17 cellular contexts compared by ENCODE assay signal in genomic region chr12:57047981-57048380, GRCh38. TPM values are rescaled to one million over a fixed set of nuclear protein-coding genes. Genes with fewer than 3 reads are reported as not detected.
DNase-seq lines count a peak whose midpoint lies in the region; ATAC-seq, FAIRE-seq and TF ChIP-seq lines count a peak whose summit lies in the region.
"Had no signal": no experiment of that assay in that cellular context is flagged by ENCODE, and none has a peak within 500 bp of the region (broad histone marks: within the 10 kb centered on the region; RNA-seq: fewer than 3 reads in every experiment).

No MANE protein-coding gene starts in this region.

- H3K27ac Mint-ChIP-seq in activated CD4-positive, alpha-beta memory T cell treated with anti-CD3 and anti-CD28 coated beads, Interleukin-2, amount 10 ng/mL, durations not matched to agents 7 days and 5 days: peak overlapping the region; percentile 59
- no peak overlapping the region for H3K27ac Mint-ChIP-seq in activated CD4-positive, alpha-beta memory T cell treated with anti-CD3 and anti-CD28 coated beads for 36 hours

- no peaks in the 10 kb centered on the region for H3K9me3 Mint-ChIP-seq in activated CD4-positive, alpha-beta memory T cell treated with anti-CD3 and anti-CD28 coated beads, Interleukin-2, amount 10 ng/mL, durations not matched to agents 7 days and 5 days
- no peaks in the 10 kb centered on the region for H3K9me3 Mint-ChIP-seq in activated CD4-positive, alpha-beta memory T cell treated with anti-CD3 and anti-CD28 coated beads for 36 hours

- FAIRE-seq in HTR-8/SVneo (lab: Jason Lieb, UNC): peak; percentile 38

- peaks cover 28% of the 10 kb centered on the region for H3K4me1 Mint-ChIP-seq in activated CD4-positive, alpha-beta memory T cell treated with anti-CD3 and anti-CD28 coated beads, Interleukin-2, amount 10 ng/mL, durations not matched to agents 7 days and 5 days
- H3K4me1 Mint-ChIP-seq in activated CD4-positive, alpha-beta memory T cell treated with anti-CD3 and anti-CD28 coated beads for 36 hours (ENCODE audit: low read depth): peaks cover 21% of the 10 kb centered on the region

- POLR2A ChIA-PET in activated CD4-positive, alpha-beta memory T cell treated with anti-CD3 and anti-CD28 coated beads, Interleukin-2, amount 10 ng/mL, durations not matched to agents 7 days and 5 days (lab: Charles Lee): interaction anchor here (0.8 to 2.3 kb wide), 8 partner anchors 9 to 322 kb away, joined by 3 to 8 read pairs (median 4); partner anchors contain the start of genes NACA and TAC3
- POLR2A ChIA-PET in activated CD4-positive, alpha-beta memory T cell treated with anti-CD3 and anti-CD28 coated beads for 36 hours (lab: Charles Lee): interaction anchor here (1.1 to 1.4 kb wide), 2 partner anchors 49 to 64 kb away, joined by 3 to 4 read pairs; partner anchors contain the start of gene STAT6

- peaks cover 4% of the 10 kb centered on the region for H3K36me3 Mint-ChIP-seq in activated CD4-positive, alpha-beta memory T cell treated with anti-CD3 and anti-CD28 coated beads, Interleukin-2, amount 10 ng/mL, durations not matched to agents 7 days and 5 days (ENCODE audit: low read depth)
- H3K36me3 Mint-ChIP-seq in activated CD4-positive, alpha-beta memory T cell treated with anti-CD3 and anti-CD28 coated beads for 36 hours: no peaks in the 10 kb centered on the region

- H3K9me3 ChIP-seq in colonic mucosa: no peaks in the 10 kb centered on the region
- H3K9me3 ChIP-seq: body of pancreas, ovary, SJCRH30, suprapubic skin had no signal

- no peak for TF ChIP-seq CTCF in colonic mucosa (IDR thresholded peaks at IDR 0.05)

- H3K9ac ChIP-seq in colonic mucosa (ENCODE audit: low read depth in 2 of 2, low read length in 2 of 2) (peak overlapping the region in 1 of 2 donors; percentile 81), rectal smooth muscle tissue (ENCODE audit: low read length) (no peak overlapping the region)

- H3K27me3 ChIP-seq in colonic mucosa (no peaks in the 10 kb centered on the region), rectal smooth muscle tissue (ENCODE audit: control insufficient read depth, insufficient read depth, low read length) (no peaks in the 10 kb centered on the region)
- H3K27me3 ChIP-seq: body of pancreas, ovary had no signal

- H3K4me1 ChIP-seq in colonic mucosa (peaks cover 3% of the 10 kb centered on the region), rectal smooth muscle tissue (ENCODE audit: control insufficient read depth, insufficient read depth, low read length) (no peaks in the 10 kb centered on the region)
- H3K4me1 ChIP-seq: body of pancreas, suprapubic skin had no signal

- H3K27me3 Mint-ChIP-seq in activated CD4-positive, alpha-beta memory T cell treated with anti-CD3 and anti-CD28 coated beads, Interleukin-2, amount 10 ng/mL, durations not matched to agents 7 days and 5 days: peaks cover 23% of the 10 kb centered on the region
- H3K27me3 Mint-ChIP-seq in activated CD4-positive, alpha-beta memory T cell treated with anti-CD3 and anti-CD28 coated beads for 36 hours: no peaks in the 10 kb centered on the region

- intact Hi-C loops in activated CD4-positive, alpha-beta memory T cell treated with anti-CD3 and anti-CD28 coated beads for 36 hours (cut with micrococcal nuclease): loop anchor here (1.0 to 2.0 kb wide), 2 partner anchors 17 to 40 kb away; no protein-coding TSS in a partner anchor
- intact Hi-C loops in colonic mucosa (cut with DNase I): no loop called here

- CTCF ChIA-PET in activated CD4-positive, alpha-beta memory T cell treated with anti-CD3 and anti-CD28 coated beads, Interleukin-2, amount 10 ng/mL, durations not matched to agents 7 days and 5 days (lab: Charles Lee): interaction anchor here (0.7 to 2.2 kb wide), 7 partner anchors 12 to 414 kb away, joined by 3 to 15 read pairs (median 3); partner anchors contain the start of gene STAT6
- CTCF ChIA-PET in activated CD4-positive, alpha-beta memory T cell treated with anti-CD3 and anti-CD28 coated beads for 36 hours (lab: Charles Lee): interaction anchor here (0.8 to 5.7 kb wide), 10 partner anchors 13 to 64 kb away, joined by 3 to 42 read pairs (median 5); partner anchors contain the start of gene STAT6

- H3K27ac ChIP-seq in colonic mucosa (no peak overlapping the region), rectal smooth muscle tissue (ENCODE audit: low read depth, low read length) (no peak overlapping the region)
- H3K27ac ChIP-seq: ovary, SJCRH30, suprapubic skin, VCaP had no signal

- H3K36me3 ChIP-seq in colonic mucosa (no peaks in the 10 kb centered on the region), rectal smooth muscle tissue (ENCODE audit: control insufficient read depth, insufficient read depth, low read length) (no peaks in the 10 kb centered on the region)
- H3K36me3 ChIP-seq: ovary, SJCRH30, suprapubic skin had no signal

- no peak for DNase-seq in activated CD4-positive, alpha-beta memory T cell treated with anti-CD3 and anti-CD28 coated beads, Interleukin-2, amount 10 ng/mL, durations not matched to agents 7 days and 5 days
- DNase-seq in activated CD4-positive, alpha-beta memory T cell treated with anti-CD3 and anti-CD28 coated beads for 36 hours: no peak
- peak; percentile 71 for DNase-seq in HTR-8/SVneo (ENCODE audit: insufficient read length, low spot score)
- no peak for DNase-seq in colonic mucosa
- no peak for DNase-seq in NCI-H2029 treated with DMSO at 0.1 percent for 48 hours (lab: John Stamatoyannopoulos, UW)
- DNase-seq in retina: no peak
- DNase-seq: ACHN; effector CD4-positive, alpha-beta T cell; mesenchymal stem cell; NCI-H1092; ovary had no signal

- ATAC-seq in GM18502 (IDR thresholded peaks at IDR 0.05; ENCODE audit: poor library complexity, unreplicated experiment): no peak
- ATAC-seq: body of pancreas had no signal

- H3K4me3 Mint-ChIP-seq in activated CD4-positive, alpha-beta memory T cell treated with anti-CD3 and anti-CD28 coated beads, Interleukin-2, amount 10 ng/mL, durations not matched to agents 7 days and 5 days: no peak overlapping the region
- no peak overlapping the region for H3K4me3 Mint-ChIP-seq in activated CD4-positive, alpha-beta memory T cell treated with anti-CD3 and anti-CD28 coated beads for 36 hours

- H3K4me3 ChIP-seq in colonic mucosa (peak overlapping the region; percentile 36), rectal smooth muscle tissue (ENCODE audit: low read length) (peak overlapping the region; percentile 56)
- H3K4me3 ChIP-seq: body of pancreas, ovary, SJCRH30, suprapubic skin had no signal

RNA-seq across cellular contexts. Expression of gene MYO1A, which starts 1.9 kb away (rescaled TPM):
- under 1 TPM; 0.28 to 0.65 TPM for total RNA-seq in activated CD4-positive, alpha-beta memory T cell treated with anti-CD3 and anti-CD28 coated beads, Interleukin-2, amount 10 ng/mL, durations not matched to agents 7 days and 5 days
- total RNA-seq in activated CD4-positive, alpha-beta memory T cell treated with anti-CD3 and anti-CD28 coated beads for 36 hours: under 1 TPM; 0.61 to 0.97 TPM
- total RNA-seq in colonic mucosa: 100 to 1,000 TPM; 261 to 273 TPM

RNA-seq across cellular contexts. Expression of gene NEMP1, which starts 30.6 kb away (rescaled TPM):
- 10 to 100 TPM; 51.7 to 59.2 TPM for total RNA-seq in activated CD4-positive, alpha-beta memory T cell treated with anti-CD3 and anti-CD28 coated beads, Interleukin-2, amount 10 ng/mL, durations not matched to agents 7 days and 5 days
- 10 to 100 TPM; 70.6 to 73.5 TPM for total RNA-seq in activated CD4-positive, alpha-beta memory T cell treated with anti-CD3 and anti-CD28 coated beads for 36 hours
- 10 to 100 TPM in 1 of 2 donors, 1 to 10 TPM in 1; 7.3 to 21.1 TPM for total RNA-seq in colonic mucosa

RNA-seq across cellular contexts. Expression of gene TAC3, which starts 31.7 kb away (rescaled TPM):
- total RNA-seq in activated CD4-positive, alpha-beta memory T cell treated with anti-CD3 and anti-CD28 coated beads, Interleukin-2, amount 10 ng/mL, durations not matched to agents 7 days and 5 days: not detected
- total RNA-seq in activated CD4-positive, alpha-beta memory T cell treated with anti-CD3 and anti-CD28 coated beads for 36 hours: not detected
- total RNA-seq in colonic mucosa: 1 to 10 TPM; 1.9 TPM
- total RNA-seq: body of pancreas, ovary, SJCRH30, suprapubic skin had no signal

RNA-seq across cellular contexts. Expression of gene NAB2, which starts 40.9 kb away (rescaled TPM):
- 1 to 10 TPM; 8.7 to 9.6 TPM for total RNA-seq in activated CD4-positive, alpha-beta memory T cell treated with anti-CD3 and anti-CD28 coated beads, Interleukin-2, amount 10 ng/mL, durations not matched to agents 7 days and 5 days
- 10 to 100 TPM; 39.6 to 41.6 TPM for total RNA-seq in activated CD4-positive, alpha-beta memory T cell treated with anti-CD3 and anti-CD28 coated beads for 36 hours
- total RNA-seq in colonic mucosa: 1 to 10 TPM; 4.8 to 7.0 TPM

RNA-seq across cellular contexts. Expression of gene ZBTB39, which starts 41.6 kb away (rescaled TPM):
- 1 to 10 TPM; 7.7 to 7.8 TPM for total RNA-seq in activated CD4-positive, alpha-beta memory T cell treated with anti-CD3 and anti-CD28 coated beads, Interleukin-2, amount 10 ng/mL, durations not matched to agents 7 days and 5 days
- total RNA-seq in activated CD4-positive, alpha-beta memory T cell treated with anti-CD3 and anti-CD28 coated beads for 36 hours: 1 to 10 TPM; 5.5 to 5.7 TPM
- total RNA-seq in colonic mucosa: 1 to 10 TPM; 3.7 to 5.7 TPM

Comparison
In these comparisons a context has a peak if more than half of its experiments do, and no peak if none do; other contexts are left out.
1. RNA of gene MYO1A, which starts 1.9 kb away (total RNA-seq): 261 to 273 TPM in colonic mucosa; 0.61 to 0.97 TPM in activated CD4-positive, alpha-beta memory T cell treated with anti-CD3 and anti-CD28 coated beads for 36 hours and 0.28 to 0.65 TPM in activated CD4-positive, alpha-beta memory T cell treated with anti-CD3 and anti-CD28 coated beads, Interleukin-2, amount 10 ng/mL, durations not matched to agents 7 days and 5 days; every median in the first group is over 100 times any median in the second.